8 cellular contexts compared by ENCODE assay signal in the genomic region with DNA sequence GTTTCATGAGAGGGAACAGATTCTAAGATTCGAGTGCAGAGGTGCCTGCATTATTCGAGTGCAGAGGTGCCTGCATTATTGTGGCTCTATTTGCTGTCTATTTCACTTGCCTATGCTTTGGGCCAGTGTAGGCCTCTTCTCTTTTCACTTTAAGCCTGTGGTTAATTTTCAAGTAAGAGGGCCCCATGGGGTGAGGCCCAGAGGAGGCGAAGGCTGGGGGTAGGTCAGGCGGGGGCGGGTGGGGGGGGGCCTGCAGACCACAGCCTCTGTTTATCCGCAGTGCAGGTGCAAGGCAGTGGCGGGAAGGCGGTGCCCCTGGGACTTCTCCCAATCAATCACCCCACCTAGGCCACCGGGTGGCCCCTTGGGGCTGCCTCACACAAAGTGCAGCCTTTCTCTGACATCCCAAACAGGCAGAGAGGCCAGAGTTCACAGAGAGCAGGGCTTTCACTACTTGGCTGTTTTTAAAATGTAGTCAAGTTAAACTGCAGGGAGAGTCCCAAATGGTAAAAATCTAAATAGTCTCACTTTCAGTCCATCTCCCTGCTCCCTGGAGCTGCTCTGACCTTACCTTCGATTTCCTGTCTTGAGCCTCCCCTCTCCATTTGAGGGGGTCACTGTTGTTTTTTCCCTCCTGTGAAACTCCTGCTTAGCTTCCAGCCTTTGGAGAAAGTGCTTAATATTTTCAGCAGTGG.
DNase-seq lines count a peak whose midpoint lies in the region; ATAC-seq and TF ChIP-seq lines count a peak whose summit lies in the region.

No MANE protein-coding gene starts in this region.

- peak overlapping the region; percentile 90 for H3K27ac Mint-ChIP-seq in activated CD8-positive, alpha-beta T cell treated with anti-CD3 and anti-CD28 coated beads for 36 hours

- ATAC-seq in GM19463 (IDR thresholded peaks at IDR 0.05; ENCODE audit: unreplicated experiment) (peak; percentile 86), HG03439 (IDR thresholded peaks at IDR 0.05; ENCODE audit: unreplicated experiment) (peak; percentile 93)
- peak; percentile 91 for ATAC-seq in activated CD8-positive, alpha-beta T cell treated with anti-CD3 and anti-CD28 coated beads for 36 hours

- H3K36me3 Mint-ChIP-seq in activated CD8-positive, alpha-beta T cell treated with anti-CD3 and anti-CD28 coated beads for 36 hours (ENCODE audit: low read depth) = no peaks in the 10 kb centered on the region

- intact Hi-C loops in activated CD8-positive, alpha-beta T cell treated with anti-CD3 and anti-CD28 coated beads for 36 hours (cut with micrococcal nuclease) = no loop called here

- no peaks in the 10 kb centered on the region for H3K9me3 Mint-ChIP-seq in activated CD8-positive, alpha-beta T cell treated with anti-CD3 and anti-CD28 coated beads for 36 hours

- CTCF ChIA-PET in activated CD8-positive, alpha-beta T cell treated with anti-CD3 and anti-CD28 coated beads for 36 hours (lab: Charles Lee) = interaction anchor here (0.7 to 1.0 kb wide), 2 partner anchors 109 to 618 kb away, joined by 3 to 4 read pairs; no protein-coding TSS in a partner anchor

- POLR2A ChIA-PET in activated CD8-positive, alpha-beta T cell treated with anti-CD3 and anti-CD28 coated beads for 36 hours (lab: Charles Lee) = interaction anchor here (0.7 to 0.8 kb wide), 3 partner anchors 9 to 82 kb away, joined by 3 to 4 read pairs (median 3); no protein-coding TSS in a partner anchor

- DNase-seq in GM10266 (ENCODE audit: extremely low spot score) (peak; percentile 65), NCI-H2196 (lab: John Stamatoyannopoulos, UW; ENCODE audit: unreplicated experiment) (no peak), amniotic stem cell (lab: John Stamatoyannopoulos, UW) (no peak), hippocampal formation (lab: John Stamatoyannopoulos, UW) (no peak)
- peak; percentile 85 for DNase-seq in activated CD8-positive, alpha-beta T cell treated with anti-CD3 and anti-CD28 coated beads for 36 hours
- DNase-seq in stimulated activated CD4-positive, alpha-beta T cell treated with anti-CD3 and anti-CD28 coated beads, Interleukin-15, amount 100 ng/mL, for 24 hours = peak; percentile 52

- H3K4me1 Mint-ChIP-seq in activated CD8-positive, alpha-beta T cell treated with anti-CD3 and anti-CD28 coated beads for 36 hours (ENCODE audit: low read depth) = peaks cover 44% of the 10 kb centered on the region

- TF ChIP-seq CTCF in GM10266 (IDR thresholded peaks at IDR 0.05; ENCODE audit: control insufficient read depth, insufficient read depth, low read depth, missing control alignments) = peak; percentile 8
- no peak for TF ChIP-seq CTCF in activated CD8-positive, alpha-beta T cell treated with anti-CD3 and anti-CD28 coated beads for 36 hours (IDR thresholded peaks at IDR 0.05)

- peak overlapping the region; percentile 52 for H3K4me3 Mint-ChIP-seq in activated CD8-positive, alpha-beta T cell treated with anti-CD3 and anti-CD28 coated beads for 36 hours

- no peaks in the 10 kb centered on the region for H3K27me3 Mint-ChIP-seq in activated CD8-positive, alpha-beta T cell treated with anti-CD3 and anti-CD28 coated beads for 36 hours

Comparison
In these comparisons a context has a peak if more than half of its experiments do, and no peak if none do; other contexts are left out.
1. DNase-seq: peak in GM10266 (single experiment), activated CD8-positive, alpha-beta T cell treated with anti-CD3 and anti-CD28 coated beads for 36 hours (single experiment) and stimulated activated CD4-positive, alpha-beta T cell treated with anti-CD3 and anti-CD28 coated beads, Interleukin-15, amount 100 ng/mL, for 24 hours (single experiment); none in NCI-H2196 (single experiment), amniotic stem cell (single experiment) and hippocampal formation (0 of 2).
2. Peak in every context shown above with its lines, with median percentiles within 50 percentile points of each other: ATAC-seq.